ENCODE assay signal across 1 cellular context in genomic region chr2:230422149-230422548, GRCh38.
TF ChIP-seq lines count a peak whose summit lies in the region.

No MANE protein-coding gene starts in this region.

TF ChIP-seq in GM12878, 131 proteins besides CTCF, POLR2A, EP300 and RAD21:
- no peak for TF ChIP-seq USF1 (IDR thresholded peaks at IDR 0.05; ENCODE audit: borderline replicate concordance, extremely low read length, insufficient read depth, low read depth, low read length)
- TF ChIP-seq SMAD5 (IDR thresholded peaks at IDR 0.05; ENCODE audit: low read depth) = no peak
- no peak for TF ChIP-seq SUPT20H (IDR thresholded peaks at IDR 0.05; ENCODE audit: borderline replicate concordance, control insufficient read depth, low read depth, low read length)
- no peak for TF ChIP-seq JUNB (IDR thresholded peaks at IDR 0.05)
- TF ChIP-seq REST (IDR thresholded peaks at IDR 0.05; ENCODE audit: low read depth, low read length) = no peak
- TF ChIP-seq ZZZ3 (IDR thresholded peaks at IDR 0.05; ENCODE audit: control insufficient read depth, insufficient read length, low read depth) = no peak
- TF ChIP-seq KLF5 (IDR thresholded peaks at IDR 0.05; ENCODE audit: partially characterized antibody) = no peak
TF ChIP-seq in GM12878: peak in this region for 0.
